In genomic region chr1:58251415-58252073, GRCh38 we compare ENCODE assay signal across 10 cellular contexts.
DNase-seq lines count a peak whose midpoint lies in the region; ATAC-seq and TF ChIP-seq lines count a peak whose summit lies in the region.
"Had no signal": no experiment of that assay in that cellular context is flagged by ENCODE, and none has a peak within 500 bp of the region (broad histone marks: within the 10 kb centered on the region; RNA-seq: fewer than 3 reads in every experiment).

No MANE protein-coding gene starts in this region.

- no peaks in the 10 kb centered on the region for H3K36me3 Mint-ChIP-seq in neural crest cell (ENCODE audit: low read depth)
- peaks cover 0 to 5% (median 3%) of the 10 kb centered on the region in 3 donors for H3K36me3 Mint-ChIP-seq in immature natural killer cell

- H3K4me1 Mint-ChIP-seq in neural crest cell, result peaks cover 35% of the 10 kb centered on the region
- H3K4me1 Mint-ChIP-seq in immature natural killer cell, result peaks cover 0 to 16% of the 10 kb centered on the region in 2 donors

- H3K27me3 Mint-ChIP-seq in neural crest cell (ENCODE audit: low read depth) (peaks cover 16% of the 10 kb centered on the region), immature natural killer cell (ENCODE audit: low read depth in 3 of 3) (peaks cover 5 to 16% (median 8%) of the 10 kb centered on the region in 3 donors)

- TF ChIP-seq CTCF in WERI-Rb-1 (IDR thresholded peaks at IDR 0.05; ENCODE audit: low read depth, low read length) (peak; percentile 70), neural crest cell (conservative IDR thresholded peaks at IDR 0.05) (peak; percentile 58)

- H3K9me3 ChIP-seq in WERI-Rb-1 (ENCODE audit: severe bottlenecking), result no peaks in the 10 kb centered on the region
- H3K9me3 ChIP-seq: adrenal gland had no signal

- H3K27ac Mint-ChIP-seq in neural crest cell (ENCODE audit: unreplicated experiment) (no peak overlapping the region), immature natural killer cell (peak overlapping the region in 1 of 6 donors; percentile 26)

- DNase-seq in NCI-H526 (lab: John Stamatoyannopoulos, UW) (peak; percentile 20 to 54), NCI-H526 treated with DMSO at 0.1 percent for 48 hours (lab: John Stamatoyannopoulos, UW) (no peak), WERI-Rb-1 (peak; percentile 64), neural crest cell (ENCODE audit: low read depth, low spot score) (peak; percentile 66), immature natural killer cell (no peak), left cardiac atrium (no peak), RKO (ENCODE audit: low spot score) (no peak)
- DNase-seq: adrenal gland had no signal

- H3K27me3 ChIP-seq in WERI-Rb-1 (ENCODE audit: insufficient read depth, low read depth, severe bottlenecking), result no peaks in the 10 kb centered on the region
- H3K27me3 ChIP-seq: BLaER1 had no signal

- H3K4me3 Mint-ChIP-seq in neural crest cell (peak overlapping the region; percentile 85), immature natural killer cell (no peak overlapping the region)

- H3K9me3 Mint-ChIP-seq in neural crest cell (no peaks in the 10 kb centered on the region), immature natural killer cell (peaks cover 0 to 5% (median 1%) of the 10 kb centered on the region in 6 donors)

- H3K27ac ChIP-seq in WERI-Rb-1, result no peak overlapping the region
- H3K27ac ChIP-seq: adrenal gland, BLaER1 had no signal

- H3K36me3 ChIP-seq in WERI-Rb-1, result no peaks in the 10 kb centered on the region
- H3K36me3 ChIP-seq: adrenal gland, BLaER1 had no signal

- intact Hi-C loops in left cardiac atrium (cut with DNase I), result no loop called here

- ATAC-seq in HG03432 (IDR thresholded peaks at IDR 0.05; ENCODE audit: unreplicated experiment) (peak; percentile 40), left cardiac atrium (no peak)

- H3K4me3 ChIP-seq in WERI-Rb-1 (ENCODE audit: low read depth, low read length), result no peak overlapping the region
- H3K4me3 ChIP-seq: adrenal gland, BLaER1 had no signal

Comparison
In these comparisons a context has a peak if more than half of its experiments do, and no peak if none do; other contexts are left out.
1. DNase-seq: peak in NCI-H526 (2 of 2), WERI-Rb-1 (single experiment) and neural crest cell (single experiment); none in NCI-H526 treated with DMSO at 0.1 percent for 48 hours (single experiment), immature natural killer cell (0 of 3), left cardiac atrium (single experiment) and RKO (single experiment).